In genomic region chr7:100604976-100605911, GRCh38 we compare ENCODE assay signal across 9 cellular contexts. TPM values are rescaled to one million over a fixed set of nuclear protein-coding genes. Genes with fewer than 3 reads are reported as not detected.
DNase-seq lines count a peak whose midpoint lies in the region; ATAC-seq and TF ChIP-seq lines count a peak whose summit lies in the region.
"Had no signal": no experiment of that assay in that cellular context is flagged by ENCODE, and none has a peak within 500 bp of the region (broad histone marks: within the 10 kb centered on the region; RNA-seq: fewer than 3 reads in every experiment).

No MANE protein-coding gene starts in this region.

- H3K27ac Mint-ChIP-seq in naive thymus-derived CD8-positive, alpha-beta T cell = peak overlapping the region in 9 of 10 donors; percentile 32 to 92 (median 81)

- H3K36me3 ChIP-seq in endocrine pancreas (ENCODE audit: control insufficient read depth, insufficient read depth, low read length) = no peaks in the 10 kb centered on the region

- DNase-seq in naive thymus-derived CD8-positive, alpha-beta T cell = peak in 6 of 10 donors; percentile 35 to 53 (median 46)
- DNase-seq in HuH-7 (ENCODE audit: low spot score) = no peak

- no peak overlapping the region for H3K4me3 ChIP-seq in endocrine pancreas (ENCODE audit: control insufficient read depth, insufficient read depth, low read length)

- TF ChIP-seq CTCF in VCaP (conservative IDR thresholded peaks at IDR 0.05) = peak; percentile 8; the same call in 1 of the 2 replicates

- peaks cover 12 to 33% (median 18%) of the 10 kb centered on the region in 4 donors for H3K4me1 Mint-ChIP-seq in naive thymus-derived CD8-positive, alpha-beta T cell

- peak; percentile 4 for ATAC-seq in GM18511 (IDR thresholded peaks at IDR 0.05; ENCODE audit: unreplicated experiment)
- ATAC-seq in naive thymus-derived CD8-positive, alpha-beta T cell = peak; percentile 33 to 52
- no peak for ATAC-seq in HG02970 (IDR thresholded peaks at IDR 0.05; ENCODE audit: low FRiP score, unreplicated experiment)
- ATAC-seq in GM19452 (IDR thresholded peaks at IDR 0.05; ENCODE audit: unreplicated experiment) = no peak
- ATAC-seq in GM21825 (IDR thresholded peaks at IDR 0.05; ENCODE audit: unreplicated experiment) = no peak

- no peaks in the 10 kb centered on the region for H3K4me1 ChIP-seq in endocrine pancreas (ENCODE audit: control insufficient read depth, insufficient read depth, low read length)

- POLR2A ChIA-PET in naive thymus-derived CD8-positive, alpha-beta T cell (lab: Charles Lee) = interaction anchor here (0.5 to 4.7 kb wide), 14 partner anchors 9 to 128 kb away, joined by 3 to 64 read pairs (median 4); partner anchors contain the start of genes FBXO24 and LRCH4

- H3K27ac ChIP-seq in VCaP = peak overlapping the region; percentile 59; the same call in 1 of the 2 replicates

- no peaks in the 10 kb centered on the region for H3K9me3 Mint-ChIP-seq in naive thymus-derived CD8-positive, alpha-beta T cell

- H3K4me3 Mint-ChIP-seq in naive thymus-derived CD8-positive, alpha-beta T cell = peak overlapping the region; percentile 75 to 95 (median 89)

- H3K36me3 Mint-ChIP-seq in naive thymus-derived CD8-positive, alpha-beta T cell = no peaks in the 10 kb centered on the region

- H3K9me3 ChIP-seq in endocrine pancreas (ENCODE audit: control insufficient read depth, low read length) = no peaks in the 10 kb centered on the region

- peak overlapping the region; percentile 48 for H3K9ac ChIP-seq in endocrine pancreas (ENCODE audit: control insufficient read depth, insufficient read depth, low read length)

- H3K27me3 Mint-ChIP-seq in naive thymus-derived CD8-positive, alpha-beta T cell = no peaks in the 10 kb centered on the region

- H3K27me3 ChIP-seq in endocrine pancreas (ENCODE audit: control insufficient read depth, insufficient read depth, low read length) = no peaks in the 10 kb centered on the region

RNA-seq across cellular contexts. Expression of gene PCOLCE, which starts 3.1 kb away (rescaled TPM):
- 10 to 100 TPM in 1 of 2 experiments, 1 to 10 TPM in 1; 8.3 to 12.5 TPM for total RNA-seq in naive thymus-derived CD8-positive, alpha-beta T cell
- 1 to 10 TPM in 1 of 3 donors, under 1 TPM in 2; 0.25 to 1.3 (median 0.64) TPM for polyA plus RNA-seq in naive thymus-derived CD8-positive, alpha-beta T cell

RNA-seq across cellular contexts. Expression of gene MOSPD3, which starts 7.1 kb away (rescaled TPM):
- total RNA-seq in naive thymus-derived CD8-positive, alpha-beta T cell = 10 to 100 TPM; 13.0 to 16.4 TPM
- 10 to 100 TPM; 16.0 to 21.0 (median 20.0) TPM for polyA plus RNA-seq in naive thymus-derived CD8-positive, alpha-beta T cell

RNA-seq across cellular contexts. Expression of gene FBXO24, which starts 19.1 kb away (rescaled TPM):
- 1 to 10 TPM; 2.5 to 3.6 TPM for total RNA-seq in naive thymus-derived CD8-positive, alpha-beta T cell
- polyA plus RNA-seq in naive thymus-derived CD8-positive, alpha-beta T cell = under 1 TPM; 0.60 to 0.95 (median 0.61) TPM

RNA-seq across cellular contexts. Expression of gene LRCH4, which starts 19.3 kb away (rescaled TPM):
- 100 to 1,000 TPM; 447 to 454 TPM for total RNA-seq in naive thymus-derived CD8-positive, alpha-beta T cell
- 100 to 1,000 TPM; 131 to 180 (median 153) TPM for polyA plus RNA-seq in naive thymus-derived CD8-positive, alpha-beta T cell

RNA-seq across cellular contexts. Expression of gene SAP25, which starts 31.5 kb away (rescaled TPM):
- total RNA-seq in naive thymus-derived CD8-positive, alpha-beta T cell = 100 to 1,000 TPM; 102 to 118 TPM
- polyA plus RNA-seq in naive thymus-derived CD8-positive, alpha-beta T cell = under 1 TPM in 1 of 3 donors, not detected in 2; 0.42 TPM
- total RNA-seq: RPMI7951 had no signal

Comparison
In these comparisons a context has a peak if more than half of its experiments do, and no peak if none do; other contexts are left out.
1. ATAC-seq: peak in GM18511 (single experiment) and naive thymus-derived CD8-positive, alpha-beta T cell (2 of 2); none in HG02970 (single experiment), GM19452 (single experiment) and GM21825 (single experiment).